Comparison of ENCODE assay signal across 8 cellular contexts in genomic region chr1:11720033-11720376, GRCh38. TPM values are rescaled to one million over a fixed set of nuclear protein-coding genes. Genes with fewer than 3 reads are reported as not detected.
DNase-seq lines count a peak whose midpoint lies in the region; ATAC-seq and TF ChIP-seq lines count a peak whose summit lies in the region.

No MANE protein-coding gene starts in this region.

- no TSS peak for BruUV-seq in PC-9 (replicated peaks; lab: Mats Ljungman, UMichigan)

- no peaks in the 10 kb centered on the region for H3K4me1 ChIP-seq in PC-9 (replicated peaks; ENCODE audit: insufficient read depth)

- peak overlapping the region; percentile 81 for H3K4me3 Mint-ChIP-seq in activated CD4-positive, alpha-beta T cell treated with anti-CD3 and anti-CD28 coated beads, Interleukin-2, amount 10 ng/mL, durations not matched to agents 24 days and 14 days

- peaks cover 10% of the 10 kb centered on the region for H3K4me1 Mint-ChIP-seq in activated CD4-positive, alpha-beta T cell treated with anti-CD3 and anti-CD28 coated beads, Interleukin-2, amount 10 ng/mL, durations not matched to agents 24 days and 14 days

- H3K27ac Mint-ChIP-seq in activated CD4-positive, alpha-beta T cell treated with anti-CD3 and anti-CD28 coated beads, Interleukin-2, amount 10 ng/mL, durations not matched to agents 24 days and 14 days, result no peak overlapping the region

- no peak overlapping the region for H2AFZ ChIP-seq in PC-9

- no peaks in the 10 kb centered on the region for H3K9me2 ChIP-seq in PC-9 (ENCODE audit: insufficient read depth)

- H3K27me3 ChIP-seq in PC-9 (ENCODE audit: insufficient read depth, low read depth) (peaks cover 11% of the 10 kb centered on the region), dorsolateral prefrontal cortex (no peaks in the 10 kb centered on the region)

- H3K79me2 ChIP-seq in PC-9 (ENCODE audit: low read depth), result no peaks in the 10 kb centered on the region

- intact Hi-C loops in activated CD4-positive, alpha-beta T cell treated with anti-CD3 and anti-CD28 coated beads, Interleukin-2, amount 10 ng/mL, durations not matched to agents 24 days and 14 days (cut with micrococcal nuclease), result no loop called here
- intact Hi-C loops in PC-9 (cut with micrococcal nuclease; ENCODE audit: unreplicated experiment) (no loop called here), dorsolateral prefrontal cortex (cut with DNase I) (loop anchor here (5.0 to 10.0 kb wide), 3 partner anchors 68 to 475 kb away; partner anchors contain the start of genes FBXO2 (in 1 of the 2) and FBXO44 (in 1 of the 2))

- TF ChIP-seq CTCF in PC-9 (conservative IDR thresholded peaks at IDR 0.05), result peak; percentile 27; the same call in 1 of the 2 replicates
- peak in 19 of 56 donors; percentile 3 to 53 (median 10) for TF ChIP-seq CTCF in dorsolateral prefrontal cortex (IDR thresholded peaks at IDR 0.05 in 54 of 56, conservative IDR thresholded peaks at IDR 0.05 in 2 of 56; ENCODE audit: low read depth in 1 of 56, partially characterized antibody in 56 of 56)

- no peaks in the 10 kb centered on the region for H3K36me3 ChIP-seq in PC-9 (ENCODE audit: low read depth)

- no peaks in the 10 kb centered on the region for H3F3A ChIP-seq in PC-9 (ENCODE audit: insufficient read depth, low read depth)

- H3K27ac ChIP-seq in PC-9, result no peak overlapping the region
- H3K27ac ChIP-seq in dorsolateral prefrontal cortex, result peak overlapping the region in 7 of 59 donors; percentile 30 to 75 (median 41)
- H3K27ac ChIP-seq in skin epidermis, result peak overlapping the region in 3 of 21 experiments; percentile 78 to 84 (median 84)

- POLR2A ChIA-PET in PC-9 (lab: Charles Lee; ENCODE audit: unreplicated experiment), result interaction anchor here (0.6 to 0.7 kb wide), 2 partner anchors 9 to 260 kb away, joined by 3 to 6 read pairs; partner anchors contain the start of gene MFN2

- ATAC-seq in GM19397 (IDR thresholded peaks at IDR 0.05; ENCODE audit: unreplicated experiment) (no peak), GM21529 (IDR thresholded peaks at IDR 0.05; ENCODE audit: unreplicated experiment) (no peak)

- H3K4me2 ChIP-seq in PC-9, result peak overlapping the region; percentile 68

- no peaks in the 10 kb centered on the region for H3K9me3 ChIP-seq in PC-9 (ENCODE audit: insufficient read depth, low read depth)

- DNase-seq in activated CD4-positive, alpha-beta T cell treated with anti-CD3 and anti-CD28 coated beads, Interleukin-2, amount 10 ng/mL, durations not matched to agents 24 days and 14 days, result no peak
- no peak for DNase-seq in activated CD4-positive, alpha-beta T cell treated with anti-CD3 and anti-CD28 coated beads, Interleukin-2, amount 50 U/mL, for 48 hours
- DNase-seq in PC-9, result no peak
- DNase-seq in dorsolateral prefrontal cortex, result no peak
- DNase-seq in NCI-H1092 treated with DMSO at 0.1 percent for 48 hours (lab: John Stamatoyannopoulos, UW), result no peak

- H3K36me3 Mint-ChIP-seq in activated CD4-positive, alpha-beta T cell treated with anti-CD3 and anti-CD28 coated beads, Interleukin-2, amount 10 ng/mL, durations not matched to agents 24 days and 14 days (ENCODE audit: low read depth), result no peaks in the 10 kb centered on the region

- CTCF ChIA-PET in PC-9 (lab: Charles Lee), result interaction anchor here (0.6 to 1.0 kb wide), 3 partner anchors 16 to 174 kb away, joined by 3 to 6 read pairs (median 4); partner anchors contain the start of gene AGTRAP

- H3K27me3 Mint-ChIP-seq in activated CD4-positive, alpha-beta T cell treated with anti-CD3 and anti-CD28 coated beads, Interleukin-2, amount 10 ng/mL, durations not matched to agents 24 days and 14 days, result peaks cover 7% of the 10 kb centered on the region

- no peaks in the 10 kb centered on the region for H4K20me1 ChIP-seq in PC-9 (ENCODE audit: insufficient read depth)

- no peaks in the 10 kb centered on the region for H3K9me3 Mint-ChIP-seq in activated CD4-positive, alpha-beta T cell treated with anti-CD3 and anti-CD28 coated beads, Interleukin-2, amount 10 ng/mL, durations not matched to agents 24 days and 14 days

- H3K4me3 ChIP-seq in PC-9 (no peak overlapping the region), dorsolateral prefrontal cortex (peak overlapping the region in 37 of 59 donors; percentile 20 to 69 (median 52)), skin epidermis (peak overlapping the region in 5 of 7 experiments; percentile 25 to 38 (median 30))

RNA-seq across cellular contexts. Expression of gene AGTRAP, which starts 15.9 kb away (rescaled TPM):
- total RNA-seq in activated CD4-positive, alpha-beta T cell treated with anti-CD3 and anti-CD28 coated beads, Interleukin-2, amount 10 ng/mL, durations not matched to agents 24 days and 14 days, result 13.1 and 14.0 TPM in 2 replicates
- total RNA-seq in PC-9 (2021) (75.5 and 77.7 TPM in 2 replicates), dorsolateral prefrontal cortex (10 to 100 TPM in 113 of 120 experiments, 1 to 10 TPM in 7; 5.0 to 40.1 (median 15.7) TPM)

RNA-seq across cellular contexts. Expression of gene DRAXIN, which starts 28.5 kb away (rescaled TPM):
- not detected in 2 replicates for total RNA-seq in activated CD4-positive, alpha-beta T cell treated with anti-CD3 and anti-CD28 coated beads, Interleukin-2, amount 10 ng/mL, durations not matched to agents 24 days and 14 days
- not detected in 2 replicates for total RNA-seq in PC-9 (2021)
- total RNA-seq in dorsolateral prefrontal cortex, result 1 to 10 TPM in 59 of 120 experiments, under 1 TPM in 61; 0.26 to 3.8 (median 0.99) TPM

RNA-seq across cellular contexts. Expression of gene MAD2L2, which starts 39.1 kb away (rescaled TPM):
- 80.1 and 81.5 TPM in 2 replicates for total RNA-seq in activated CD4-positive, alpha-beta T cell treated with anti-CD3 and anti-CD28 coated beads, Interleukin-2, amount 10 ng/mL, durations not matched to agents 24 days and 14 days
- 52.9 and 58.9 TPM in 2 replicates for total RNA-seq in PC-9 (2021)
- total RNA-seq in dorsolateral prefrontal cortex, result 10 to 100 TPM; 15.8 to 42.3 (median 25.8) TPM

RNA-seq across cellular contexts. Expression of gene C1orf167, which starts 42.0 kb away (rescaled TPM):
- not detected in 2 replicates for total RNA-seq in activated CD4-positive, alpha-beta T cell treated with anti-CD3 and anti-CD28 coated beads, Interleukin-2, amount 10 ng/mL, durations not matched to agents 24 days and 14 days
- total RNA-seq in PC-9 (2021) (not detected in 2 replicates), dorsolateral prefrontal cortex (1 to 10 TPM in 2 of 120 experiments, under 1 TPM in 23, not detected in 95; 0.14 to 1.8 (median 0.57) TPM)

RNA-seq across cellular contexts. Expression of gene FBXO6, which starts 56.0 kb away (rescaled TPM):
- 17.3 and 17.8 TPM in 2 replicates for total RNA-seq in activated CD4-positive, alpha-beta T cell treated with anti-CD3 and anti-CD28 coated beads, Interleukin-2, amount 10 ng/mL, durations not matched to agents 24 days and 14 days
- total RNA-seq in PC-9 (2021) (4.4 and 7.1 TPM in 2 replicates), dorsolateral prefrontal cortex (10 to 100 TPM in 25 of 120 experiments, 1 to 10 TPM in 95; 3.9 to 15.3 (median 8.3) TPM)

Comparison
In these comparisons a context has a peak if more than half of its experiments do, and no peak if none do; other contexts are left out.
1. intact Hi-C loops: an anchor here in dorsolateral prefrontal cortex (5.0 to 10.0 kb wide); none called in activated CD4-positive, alpha-beta T cell treated with anti-CD3 and anti-CD28 coated beads, Interleukin-2, amount 10 ng/mL, durations not matched to agents 24 days and 14 days and PC-9.